Comparison of ENCODE assay signal across 21 cellular contexts in the genomic region with DNA sequence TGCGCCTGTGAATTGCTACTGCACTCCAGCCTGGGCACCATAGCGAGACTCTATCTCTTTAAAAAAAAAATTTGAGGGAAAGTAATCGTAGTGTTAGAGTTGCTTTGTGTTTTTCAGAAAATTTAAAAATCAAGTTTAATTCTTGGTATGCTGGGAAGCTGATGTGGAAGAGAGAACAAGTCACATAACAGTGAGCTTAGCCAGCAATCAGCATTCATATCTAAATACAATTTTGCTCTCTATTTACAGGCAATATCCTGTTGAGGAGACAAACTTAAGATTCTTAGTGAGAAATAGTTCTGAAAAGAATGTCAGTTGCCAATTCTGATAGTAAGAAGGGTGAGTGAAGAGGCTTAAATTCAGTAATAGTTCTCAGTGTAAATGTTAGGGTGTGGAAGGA. TPM values are rescaled to one million over a fixed set of nuclear protein-coding genes. Genes with fewer than 3 reads are reported as not detected.
A peak's percentile ranks its signal among the peaks of the same experiment; 100 is the strongest.
DNase-seq lines count a peak whose midpoint lies in the region; ATAC-seq, FAIRE-seq and TF ChIP-seq lines count a peak whose summit lies in the region.
"Had no signal": no experiment of that assay in that cellular context is flagged by ENCODE, and none has a peak within 500 bp of the region (broad histone marks: within the 10 kb centered on the region; RNA-seq: fewer than 3 reads in every experiment).

No MANE protein-coding gene starts in this region.

- CTCF ChIA-PET in activated CD4-positive, alpha-beta T cell treated with anti-CD3 and anti-CD28 coated beads for 36 hours (lab: Charles Lee), result interaction anchor here (0.5 to 1.4 kb wide), 4 partner anchors 10 to 215 kb away, joined by 3 read pairs; no protein-coding TSS in a partner anchor

- H3K56ac ChIP-seq in H9 (ENCODE audit: insufficient read length, low read depth, low read length), result no peak overlapping the region

- DNase-seq in activated CD4-positive, alpha-beta T cell treated with anti-CD3 and anti-CD28 coated beads for 36 hours, result no peak
- DNase-seq in activated CD4-positive, alpha-beta T cell treated with anti-CD3 and anti-CD28 coated beads, Interleukin-2, amount 50 U/mL, for 1 hour, result no peak
- no peak for DNase-seq in H9
- DNase-seq in activated naive CD8-positive, alpha-beta T cell treated with anti-CD3 and anti-CD28 coated beads for 36 hours, result no peak
- no peak for DNase-seq in urothelium cell line (ENCODE audit: low spot score)
- no peak for DNase-seq in NCI-H446 treated with DMSO at 0.1 percent for 48 hours (lab: John Stamatoyannopoulos, UW)
- DNase-seq: activated CD8-positive, alpha-beta memory T cell treated with anti-CD3 and anti-CD28 coated beads, Interleukin-2, amount 50 U/mL, for 48 hours; brain microvascular endothelial cell; DND-41; effector memory CD4-positive, alpha-beta T cell; kidney; NCI-H2081; NCI-H69; pancreas; trophoblast cell had no signal

- no peak overlapping the region for H2BK120ac ChIP-seq in H9 (ENCODE audit: low read depth, low read length, poor library complexity, severe bottlenecking)

- H3K79me2 ChIP-seq in H9 (ENCODE audit: insufficient read depth, low read length), result peaks cover 63% of the 10 kb centered on the region

- POLR2A ChIA-PET in activated CD4-positive, alpha-beta T cell treated with anti-CD3 and anti-CD28 coated beads for 36 hours (lab: Charles Lee), result interaction anchor here (1.7 kb wide), 1 partner anchor 11 kb away, joined by 4 read pairs; a partner anchor contains a TSS

- no peak overlapping the region for H3K23ac ChIP-seq in H9 (ENCODE audit: insufficient read length, low read depth, low read length)

- no peak overlapping the region for H2AK5ac ChIP-seq in H9 (ENCODE audit: insufficient read length, low read length)

- no peaks in the 10 kb centered on the region for H3K9me3 ChIP-seq in H9 (ENCODE audit: control insufficient read depth, low read depth, low read length)
- H3K9me3 ChIP-seq: pancreas had no signal

- peaks cover 77% of the 10 kb centered on the region for H3K4me1 Mint-ChIP-seq in activated CD4-positive, alpha-beta T cell treated with anti-CD3 and anti-CD28 coated beads for 36 hours
- peaks cover 49 to 54% of the 10 kb centered on the region in 2 experiments for H3K4me1 Mint-ChIP-seq in H9
- H3K4me1 Mint-ChIP-seq in activated naive CD8-positive, alpha-beta T cell treated with anti-CD3 and anti-CD28 coated beads for 36 hours, result peaks cover 64% of the 10 kb centered on the region
- peaks cover 12% of the 10 kb centered on the region for H3K4me1 Mint-ChIP-seq in nephron

- no peak for FAIRE-seq in urothelium cell line (lab: Jason Lieb, UNC)
- FAIRE-seq: A204.1, kidney, pancreas, RCC 7860 had no signal

- no peak for ATAC-seq in activated CD4-positive, alpha-beta T cell treated with anti-CD3 and anti-CD28 coated beads for 36 hours
- ATAC-seq in HG02938 (IDR thresholded peaks at IDR 0.05; ENCODE audit: unreplicated experiment), result no peak
- ATAC-seq: activated naive CD4-positive, alpha-beta T cell treated with anti-CD3 and anti-CD28 coated beads, Interleukin-2, amount 50 U/mL, for 72 hours had no signal

- H3K4me2 ChIP-seq in H9 (ENCODE audit: insufficient read depth, insufficient read length, low read length), result no peak overlapping the region

- no peak overlapping the region for H2BK12ac ChIP-seq in H9 (ENCODE audit: insufficient read length, low read depth, low read length)

- no peak overlapping the region for H4K8ac ChIP-seq in H9 (replicated peaks; ENCODE audit: insufficient read length, low read depth, low read length)

- no peak overlapping the region for H3K4ac ChIP-seq in H9 (ENCODE audit: low read depth, low read length)

- no peak overlapping the region for H3K9ac ChIP-seq in H9 (ENCODE audit: extremely low read depth, insufficient read length, low read length)

- H3K4me1 ChIP-seq in H9 (ENCODE audit: insufficient read depth, low read length), result no peaks in the 10 kb centered on the region; the same call in 1 of the 2 replicates

- no peak overlapping the region for H2BK5ac ChIP-seq in H9 (ENCODE audit: insufficient read length, low read length)

- peaks cover 31% of the 10 kb centered on the region for H3K36me3 Mint-ChIP-seq in activated CD4-positive, alpha-beta T cell treated with anti-CD3 and anti-CD28 coated beads for 36 hours (ENCODE audit: low read depth)
- H3K36me3 Mint-ChIP-seq in H9 (ENCODE audit: insufficient read depth in 1 of 3, low read depth in 3 of 3) (peaks cover 4 to 23% (median 8%) of the 10 kb centered on the region in 3 experiments; a peak in 6 of 7 replicates), nephron (ENCODE audit: low read depth) (peaks cover 34% of the 10 kb centered on the region)
- H3K36me3 Mint-ChIP-seq in activated naive CD8-positive, alpha-beta T cell treated with anti-CD3 and anti-CD28 coated beads for 36 hours, result peaks cover 43% of the 10 kb centered on the region

- no peak for TF ChIP-seq CTCF in H9 (conservative IDR thresholded peaks at IDR 0.05)
- no peak for TF ChIP-seq CTCF in nephron (IDR thresholded peaks at IDR 0.05; ENCODE audit: unreplicated experiment in 3 of 3)

- H3K18ac ChIP-seq in H9 (ENCODE audit: insufficient read length, low read depth, low read length), result no peak overlapping the region

- no peak overlapping the region for H2BK20ac ChIP-seq in H9 (ENCODE audit: low read depth, low read length, poor library complexity, severe bottlenecking)

- H3K27me3 Mint-ChIP-seq in activated CD4-positive, alpha-beta T cell treated with anti-CD3 and anti-CD28 coated beads for 36 hours, result no peaks in the 10 kb centered on the region
- H3K27me3 Mint-ChIP-seq in H9 (ENCODE audit: low read depth) (no peaks in the 10 kb centered on the region), nephron (ENCODE audit: low read depth) (no peaks in the 10 kb centered on the region)
- no peaks in the 10 kb centered on the region for H3K27me3 Mint-ChIP-seq in activated naive CD8-positive, alpha-beta T cell treated with anti-CD3 and anti-CD28 coated beads for 36 hours

- H4K20me1 ChIP-seq in H9 (ENCODE audit: control insufficient read depth, insufficient read depth, insufficient read length), result no peaks in the 10 kb centered on the region

- intact Hi-C loops in activated CD4-positive, alpha-beta T cell treated with anti-CD3 and anti-CD28 coated beads for 36 hours (cut with DNase I, micrococcal nuclease), result no loop called here

- no peaks in the 10 kb centered on the region for H3K23me2 ChIP-seq in H9 (ENCODE audit: insufficient read length, low read depth, low read length, poor library complexity, severe bottlenecking)

- peaks cover 3% of the 10 kb centered on the region for H3K9me3 Mint-ChIP-seq in activated CD4-positive, alpha-beta T cell treated with anti-CD3 and anti-CD28 coated beads for 36 hours (ENCODE audit: low read depth)
- no peaks in the 10 kb centered on the region for H3K9me3 Mint-ChIP-seq in H9
- peaks cover 5% of the 10 kb centered on the region for H3K9me3 Mint-ChIP-seq in activated naive CD8-positive, alpha-beta T cell treated with anti-CD3 and anti-CD28 coated beads for 36 hours
- peaks cover 8% of the 10 kb centered on the region for H3K9me3 Mint-ChIP-seq in nephron
- H3K9me3 Mint-ChIP-seq: activated naive CD4-positive, alpha-beta T cell treated with anti-CD3 and anti-CD28 coated beads, Interleukin-2, amount 50 U/mL, for 72 hours had no signal

- no peak overlapping the region for H3K27ac ChIP-seq in H9 (ENCODE audit: insufficient read length, low read depth, low read length)
- H3K27ac ChIP-seq: brain microvascular endothelial cell, pancreas had no signal

- no peak overlapping the region for H4K91ac ChIP-seq in H9 (ENCODE audit: insufficient read length, low read depth, low read length)

- H2AFZ ChIP-seq in H9 (ENCODE audit: low read length), result no peak overlapping the region

- H3K27ac Mint-ChIP-seq in activated CD4-positive, alpha-beta T cell treated with anti-CD3 and anti-CD28 coated beads for 36 hours, result peak overlapping the region; percentile 74
- H3K27ac Mint-ChIP-seq in H9 (peak overlapping the region in 2 of 3 experiments; percentile 30 to 59; a peak in 2 of 7 replicates), nephron (peak overlapping the region; percentile 8 to 34 (median 11))
- peak overlapping the region; percentile 46 for H3K27ac Mint-ChIP-seq in activated naive CD8-positive, alpha-beta T cell treated with anti-CD3 and anti-CD28 coated beads for 36 hours
- H3K27ac Mint-ChIP-seq: activated naive CD4-positive, alpha-beta T cell treated with anti-CD3 and anti-CD28 coated beads, Interleukin-2, amount 50 U/mL, for 72 hours had no signal

- H3K79me1 ChIP-seq in H9 (ENCODE audit: insufficient read depth, low read depth, low read length, poor library complexity, severe bottlenecking), result no peaks in the 10 kb centered on the region

- no peaks in the 10 kb centered on the region for H3K27me3 ChIP-seq in H9 (ENCODE audit: insufficient read depth, low read length)
- H3K27me3 ChIP-seq: brain microvascular endothelial cell, pancreas had no signal

- no peak overlapping the region for H3K4me3 Mint-ChIP-seq in activated CD4-positive, alpha-beta T cell treated with anti-CD3 and anti-CD28 coated beads for 36 hours
- H3K4me3 Mint-ChIP-seq in H9 (no peak overlapping the region), nephron (no peak overlapping the region)
- no peak overlapping the region for H3K4me3 Mint-ChIP-seq in activated naive CD8-positive, alpha-beta T cell treated with anti-CD3 and anti-CD28 coated beads for 36 hours

- no peak overlapping the region for H4K5ac ChIP-seq in H9 (ENCODE audit: insufficient read length, low read depth, low read length)

- H2BK15ac ChIP-seq in H9 (ENCODE audit: low read depth, low read length), result no peak overlapping the region

- H3K14ac ChIP-seq in H9 (ENCODE audit: insufficient read depth, low read length), result no peak overlapping the region

- no peak overlapping the region for H3T11ph ChIP-seq in H9 (ENCODE audit: low read length)

- no CpG with 5 or more reads among the region's 3 CpGs for WGBS in H9 (ENCODE audit: extremely low coverage, insufficient read length, low lambda C conversion rate)

RNA-seq across cellular contexts. Expression of a gene that starts 9.6 kb away (rescaled TPM):
- 10 to 100 TPM; 41.9 to 64.8 TPM for total RNA-seq in activated CD4-positive, alpha-beta T cell treated with anti-CD3 and anti-CD28 coated beads for 36 hours
- 56.2 and 59.1 TPM in 2 replicates for total RNA-seq in H9 (2021)
- 10 to 100 TPM; 61.3 to 65.3 TPM for total RNA-seq in activated naive CD8-positive, alpha-beta T cell treated with anti-CD3 and anti-CD28 coated beads for 36 hours

RNA-seq across cellular contexts. Expression of a gene that starts 10.6 kb away (rescaled TPM):
- 100 to 1,000 TPM in 1 of 2 experiments, 10 to 100 TPM in 1; 64.3 to 113 TPM for total RNA-seq in activated CD4-positive, alpha-beta T cell treated with anti-CD3 and anti-CD28 coated beads for 36 hours
- total RNA-seq in H9 (2021), result 115 TPM in 2 replicates
- 100 to 1,000 TPM; 120 to 131 TPM for total RNA-seq in activated naive CD8-positive, alpha-beta T cell treated with anti-CD3 and anti-CD28 coated beads for 36 hours

RNA-seq across cellular contexts. Expression of a gene that starts 31.9 kb away (rescaled TPM):
- total RNA-seq in activated CD4-positive, alpha-beta T cell treated with anti-CD3 and anti-CD28 coated beads for 36 hours, result under 1 TPM; 0.21 to 0.35 TPM
- 4.0 and 4.3 TPM in 2 replicates for total RNA-seq in H9 (2021)
- under 1 TPM; 0.19 to 0.38 TPM for total RNA-seq in activated naive CD8-positive, alpha-beta T cell treated with anti-CD3 and anti-CD28 coated beads for 36 hours
- total RNA-seq: mononuclear cell had no signal

Comparison
In these comparisons a context has a peak if more than half of its experiments do, and no peak if none do; other contexts are left out.
1. H3K27ac Mint-ChIP-seq: peak in every context shown above with its lines; median percentile 74 in activated CD4-positive, alpha-beta T cell treated with anti-CD3 and anti-CD28 coated beads for 36 hours; 46 in activated naive CD8-positive, alpha-beta T cell treated with anti-CD3 and anti-CD28 coated beads for 36 hours; 44 in H9; 11 in nephron.